Comparison of ENCODE assay signal across 8 cellular contexts in genomic region chrX:78327370-78328048, GRCh38. TPM values are rescaled to one million over a fixed set of nuclear protein-coding genes. Genes with fewer than 3 reads are reported as not detected.
DNase-seq lines count a peak whose midpoint lies in the region; ATAC-seq and TF ChIP-seq lines count a peak whose summit lies in the region.

A gene with protein sequence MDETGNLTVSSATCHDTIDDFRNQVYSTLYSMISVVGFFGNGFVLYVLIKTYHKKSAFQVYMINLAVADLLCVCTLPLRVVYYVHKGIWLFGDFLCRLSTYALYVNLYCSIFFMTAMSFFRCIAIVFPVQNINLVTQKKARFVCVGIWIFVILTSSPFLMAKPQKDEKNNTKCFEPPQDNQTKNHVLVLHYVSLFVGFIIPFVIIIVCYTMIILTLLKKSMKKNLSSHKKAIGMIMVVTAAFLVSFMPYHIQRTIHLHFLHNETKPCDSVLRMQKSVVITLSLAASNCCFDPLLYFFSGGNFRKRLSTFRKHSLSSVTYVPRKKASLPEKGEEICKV (minus strand): TSS chrX:78327611. CDS start chrX:78273746, 53,865 bp downstream.

- no peaks in the 10 kb centered on the region for H3K9me3 ChIP-seq in left ventricle myocardium inferior (replicated peaks)
- H3K9me3 ChIP-seq in right atrium auricular region, result no peaks in the 10 kb centered on the region
- H3K9me3 ChIP-seq in thoracic aorta, result no peaks in the 10 kb centered on the region

- H3K4me3 ChIP-seq in left ventricle myocardium inferior (peak within 1 kb of the TSS; percentile 45), right atrium auricular region (peak within 1 kb of the TSS in 1 of 2 donors; percentile 25), thoracic aorta (peak within 1 kb of the TSS; percentile 57), brain microvascular endothelial cell (ENCODE audit: low read depth, low read length) (no peak within 1 kb of the TSS)

- intact Hi-C loops in left ventricle myocardium inferior (cut with micrococcal nuclease), result no loop called here

- peak within 1 kb of the TSS; percentile 51 for H3K4me3 Mint-ChIP-seq in activated naive CD8-positive, alpha-beta T cell

- TF ChIP-seq CTCF in left ventricle myocardium inferior (IDR thresholded peaks at IDR 0.05; ENCODE audit: borderline replicate concordance), result no peak
- TF ChIP-seq CTCF in right atrium auricular region (IDR thresholded peaks at IDR 0.05), result no peak
- no peak for TF ChIP-seq CTCF in thoracic aorta (IDR thresholded peaks at IDR 0.05)
- TF ChIP-seq CTCF in brain microvascular endothelial cell (IDR thresholded peaks at IDR 0.05; ENCODE audit: low read depth, low read length, missing control alignments), result no peak

- H3K4me1 ChIP-seq in left ventricle myocardium inferior (no peaks in the 10 kb centered on the region), right atrium auricular region (no peaks in the 10 kb centered on the region), thoracic aorta (ENCODE audit: control insufficient read depth in 1 of 2, low read depth in 2 of 2) (no peaks in the 10 kb centered on the region)

- in situ Hi-C loops in brain microvascular endothelial cell (cut with HindIII; ENCODE audit: low pct_ligation_motif_present, low sequenced_read_pairs), result no loop called here

- H3K4me1 Mint-ChIP-seq in activated naive CD8-positive, alpha-beta T cell (ENCODE audit: low read depth), result peaks cover 58% of the 10 kb centered on the region

- no peaks in the 10 kb centered on the region for H3K27me3 Mint-ChIP-seq in activated naive CD8-positive, alpha-beta T cell

- H3K27ac ChIP-seq in left ventricle myocardium inferior (replicated peaks), result no peak within 1 kb of the TSS
- no peak within 1 kb of the TSS for H3K27ac ChIP-seq in right atrium auricular region
- H3K27ac ChIP-seq in thoracic aorta, result no peak within 1 kb of the TSS
- no peak within 1 kb of the TSS for H3K27ac ChIP-seq in brain microvascular endothelial cell

- H3K9me3 Mint-ChIP-seq in activated naive CD8-positive, alpha-beta T cell (ENCODE audit: low read depth), result no peaks in the 10 kb centered on the region

- H3K36me3 ChIP-seq in left ventricle myocardium inferior, result no peaks in the 10 kb centered on the region
- no peaks in the 10 kb centered on the region for H3K36me3 ChIP-seq in right atrium auricular region
- no peaks in the 10 kb centered on the region for H3K36me3 ChIP-seq in thoracic aorta
- no peaks in the 10 kb centered on the region for H3K36me3 ChIP-seq in brain microvascular endothelial cell (replicated peaks)

- H3K27me3 ChIP-seq in left ventricle myocardium inferior (ENCODE audit: low read depth) (no peaks in the 10 kb centered on the region), right atrium auricular region (no peaks in the 10 kb centered on the region), thoracic aorta (replicated peaks; ENCODE audit: insufficient read depth) (no peaks in the 10 kb centered on the region), brain microvascular endothelial cell (replicated peaks) (no peaks in the 10 kb centered on the region)

- no peak within 1 kb of the TSS for H3K27ac Mint-ChIP-seq in activated naive CD8-positive, alpha-beta T cell

- ATAC-seq in HG03354 (IDR thresholded peaks at IDR 0.05; ENCODE audit: poor library complexity, severe bottlenecking, unreplicated experiment), result peak; percentile 47
- ATAC-seq in thoracic aorta (ENCODE audit: insufficient number of reproducible peaks, low FRiP score, low read depth), result no peak

- no peak for DNase-seq in left ventricle myocardium inferior
- no peak for DNase-seq in right atrium auricular region (ENCODE audit: low spot score)
- no peak for DNase-seq in thoracic aorta (ENCODE audit: low spot score)
- no peak for DNase-seq in brain microvascular endothelial cell
- no peak for DNase-seq in stimulated activated naive CD4-positive, alpha-beta T cell treated with Interleukin-2 at 50 U/mL for 16 hours (lab: John Stamatoyannopoulos, UW)
- no peak for DNase-seq in NCI-H69 (lab: John Stamatoyannopoulos, UW)

- H3K36me3 Mint-ChIP-seq in activated naive CD8-positive, alpha-beta T cell, result no peaks in the 10 kb centered on the region

RNA-seq across cellular contexts. Expression of the gene that starts here (rescaled TPM):
- 1.2 TPM for total RNA-seq in left ventricle myocardium inferior
- 1 to 10 TPM in 1 of 2 donors, under 1 TPM in 1; 0.96 to 1.1 TPM for total RNA-seq in right atrium auricular region
- total RNA-seq in thoracic aorta, result 1 to 10 TPM; 3.5 to 7.2 TPM
